In the genomic region with DNA sequence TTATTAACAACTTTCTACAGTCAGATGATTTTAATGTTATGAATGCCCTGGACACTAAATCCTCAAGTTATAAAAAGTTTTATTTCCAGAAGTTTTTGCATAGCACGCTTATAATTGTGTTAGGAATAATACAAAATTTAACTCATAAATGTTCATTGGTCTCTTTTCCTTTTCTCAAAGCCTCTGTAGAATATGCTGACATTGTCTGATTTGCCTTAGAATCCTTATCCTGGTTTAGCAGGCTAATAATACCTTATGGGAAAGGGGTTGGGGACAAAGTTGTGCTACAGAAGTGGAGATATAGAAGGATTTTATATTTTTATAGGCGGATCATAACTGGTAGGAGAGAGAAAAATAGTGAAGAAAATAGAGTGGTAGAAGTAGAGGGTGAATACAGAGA, we compare ENCODE assay signal across 2 cellular contexts.
TF ChIP-seq lines count a peak whose summit lies in the region.

No MANE protein-coding gene starts in this region.

TF ChIP-seq in HepG2, 621 proteins besides CTCF, POLR2A, EP300 and RAD21:
- TF ChIP-seq MAFF (IDR thresholded peaks at IDR 0.05; ENCODE audit: low read depth, low read length) (peak; percentile 70), ZNF121 (CRISPR knock-in tag; IDR thresholded peaks at IDR 0.05) (no peak), MAFK (conservative IDR thresholded peaks at IDR 0.05 in 1 of 2, IDR thresholded peaks at IDR 0.05 in 1 of 2; ENCODE audit: low read length in 2 of 2) (peak; percentile 67 to 75)
- TF ChIP-seq, protein P1, sequence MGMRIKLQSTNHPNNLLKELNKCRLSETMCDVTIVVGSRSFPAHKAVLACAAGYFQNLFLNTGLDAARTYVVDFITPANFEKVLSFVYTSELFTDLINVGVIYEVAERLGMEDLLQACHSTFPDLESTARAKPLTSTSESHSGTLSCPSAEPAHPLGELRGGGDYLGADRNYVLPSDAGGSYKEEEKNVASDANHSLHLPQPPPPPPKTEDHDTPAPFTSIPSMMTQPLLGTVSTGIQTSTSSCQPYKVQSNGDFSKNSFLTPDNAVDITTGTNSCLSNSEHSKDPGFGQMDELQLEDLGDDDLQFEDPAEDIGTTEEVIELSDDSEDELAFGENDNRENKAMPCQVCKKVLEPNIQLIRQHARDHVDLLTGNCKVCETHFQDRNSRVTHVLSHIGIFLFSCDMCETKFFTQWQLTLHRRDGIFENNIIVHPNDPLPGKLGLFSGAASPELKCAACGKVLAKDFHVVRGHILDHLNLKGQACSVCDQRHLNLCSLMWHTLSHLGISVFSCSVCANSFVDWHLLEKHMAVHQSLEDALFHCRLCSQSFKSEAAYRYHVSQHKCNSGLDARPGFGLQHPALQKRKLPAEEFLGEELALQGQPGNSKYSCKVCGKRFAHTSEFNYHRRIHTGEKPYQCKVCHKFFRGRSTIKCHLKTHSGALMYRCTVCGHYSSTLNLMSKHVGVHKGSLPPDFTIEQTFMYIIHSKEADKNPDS (CRISPR knock-in tag; IDR thresholded peaks at IDR 0.05): no peak

TF ChIP-seq in IMR-90, 13 proteins besides CTCF, POLR2A, EP300 and RAD21:
- peak; percentile 41 for TF ChIP-seq MAFK (IDR thresholded peaks at IDR 0.05; ENCODE audit: low read depth, low read length)
- TF ChIP-seq, protein P2, sequence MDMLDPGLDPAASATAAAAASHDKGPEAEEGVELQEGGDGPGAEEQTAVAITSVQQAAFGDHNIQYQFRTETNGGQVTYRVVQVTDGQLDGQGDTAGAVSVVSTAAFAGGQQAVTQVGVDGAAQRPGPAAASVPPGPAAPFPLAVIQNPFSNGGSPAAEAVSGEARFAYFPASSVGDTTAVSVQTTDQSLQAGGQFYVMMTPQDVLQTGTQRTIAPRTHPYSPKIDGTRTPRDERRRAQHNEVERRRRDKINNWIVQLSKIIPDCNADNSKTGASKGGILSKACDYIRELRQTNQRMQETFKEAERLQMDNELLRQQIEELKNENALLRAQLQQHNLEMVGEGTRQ (IDR thresholded peaks at IDR 0.05; ENCODE audit: low read depth, low read length): no peak
